Comparison of ENCODE assay signal across 7 cellular contexts in the genomic region with DNA sequence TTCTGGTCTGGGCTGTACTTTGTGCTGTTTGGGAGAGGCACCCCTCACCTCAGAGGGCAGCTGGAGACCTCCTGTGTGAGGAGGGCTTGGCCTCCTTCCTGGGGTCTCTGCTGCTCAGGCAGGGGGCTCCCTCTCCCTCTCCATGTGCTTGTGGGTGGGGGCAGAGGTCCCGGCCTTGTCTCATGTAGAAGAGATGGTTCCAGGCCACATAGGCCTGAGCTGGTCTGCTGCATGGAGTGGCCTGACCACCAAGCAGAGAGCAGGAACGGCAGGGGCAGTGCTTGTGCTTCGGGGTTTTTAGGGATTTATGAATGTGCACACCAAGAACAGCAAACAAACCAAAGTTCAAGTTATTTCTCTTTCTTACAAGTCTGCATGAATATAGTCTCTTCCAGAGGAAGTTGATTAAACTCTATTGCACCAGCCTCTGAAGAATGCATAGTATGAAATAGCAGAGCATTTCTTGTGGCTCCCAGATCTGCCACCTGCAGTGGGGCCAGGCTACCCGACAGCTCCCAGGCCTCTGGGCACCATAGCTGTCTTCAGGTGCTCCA.
DNase-seq lines count a peak whose midpoint lies in the region; ATAC-seq, FAIRE-seq and TF ChIP-seq lines count a peak whose summit lies in the region.
"Not testable (repeated sequence)": the region's sequence is repeated elsewhere in the genome, so short reads cannot be mapped to it uniquely, and the experiment has no call there.

No MANE protein-coding gene starts in this region.

- not testable (repeated sequence) for H2AFZ ChIP-seq in PC-3 (ENCODE audit: low read length); HepG2 (ENCODE audit: low read length)

- H3K9ac ChIP-seq in PC-3 (ENCODE audit: low read length); HepG2 (ENCODE audit: insufficient read depth, low read depth, low read length): not testable (repeated sequence)

- not testable (repeated sequence) for H3K27ac ChIP-seq in A549; PC-3 (ENCODE audit: low read length); HepG2 (ENCODE audit: extremely low read length, insufficient read depth, low read length)

- not testable (repeated sequence) for H3K79me2 ChIP-seq in PC-3 (ENCODE audit: low read length); HepG2 (ENCODE audit: insufficient read depth, low read length)

- not testable (repeated sequence) for H3K4me1 ChIP-seq in A549; PC-3 (ENCODE audit: insufficient read depth, low read length); HepG2 (ENCODE audit: insufficient read depth, low read length); mucosa of descending colon (ENCODE audit: low read depth)

- not testable (repeated sequence) for TF ChIP-seq EP300 in A549 (IDR thresholded peaks at IDR 0.05); HepG2 (IDR thresholded peaks at IDR 0.05; ENCODE audit: low read depth in 2 of 2, low read length in 2 of 2); HepG2 (CRISPR knock-in tag; IDR thresholded peaks at IDR 0.05; ENCODE audit: borderline replicate concordance)

- FAIRE-seq in A549 (lab: Jason Lieb, UNC); HepG2 (lab: Jason Lieb, UNC): not testable (repeated sequence)

- H4K20me1 ChIP-seq in PC-3 (ENCODE audit: low read length); HepG2 (ENCODE audit: insufficient read depth, low read length): not testable (repeated sequence)

- not testable (repeated sequence) for H3K9me3 ChIP-seq in A549; PC-3 (ENCODE audit: low read length); HepG2 (ENCODE audit: low read length); mucosa of descending colon

- not testable (repeated sequence) for BruUV-seq in PC-3 (replicated peaks; lab: Mats Ljungman, UMichigan); HepG2 (replicated peaks; lab: Mats Ljungman, UMichigan)

- intact Hi-C loops in PC-3 (cut with micrococcal nuclease); HepG2 (cut with micrococcal nuclease; ENCODE audit: unreplicated experiment); mucosa of descending colon (cut with DNase I, micrococcal nuclease); sciatic nerve (cut with DNase I): not testable (repeated sequence)

- H3K36me3 ChIP-seq in PC-3 (ENCODE audit: low read depth, low read length); HepG2 (replicated peaks in 1 of 2; ENCODE audit: control insufficient read depth in 1 of 2, insufficient read depth in 2 of 2, low read length in 2 of 2); mucosa of descending colon (ENCODE audit: low read depth): not testable (repeated sequence)

- H3K4me3 ChIP-seq in A549; PC-3 (ENCODE audit: low read length); HepG2 (replicated peaks in 1 of 3; ENCODE audit: insufficient read depth in 1 of 3, low read depth in 2 of 3, low read length in 3 of 3); mucosa of descending colon: not testable (repeated sequence)

- in situ Hi-C loops in HepG2 (cut with HindIII; ENCODE audit: extremely low pct_ligation_motif_present, low pct_unique_long_range_greater_than_20kb) = not testable (repeated sequence)

- H3K27me3 ChIP-seq in PC-3 (ENCODE audit: low read length); HepG2 (ENCODE audit: control insufficient read depth in 1 of 2, insufficient read depth in 2 of 2, low read length in 2 of 2): not testable (repeated sequence)

- POLR2A ChIA-PET in A549 (lab: Yijun Ruan, JAX); PC-3 (lab: Charles Lee; ENCODE audit: unreplicated experiment); HepG2 (lab: Yijun Ruan, JAX): not testable (repeated sequence)

- CTCF ChIA-PET in A549 (lab: Yijun Ruan, JAX); PC-3 (lab: Charles Lee); HepG2 (lab: Yijun Ruan, JAX; ENCODE audit: low intra/inter-chr PET ratio, low total read pairs): not testable (repeated sequence)

- not testable (repeated sequence) for H3K9me2 ChIP-seq in PC-3 (replicated peaks; ENCODE audit: low read length)

- TF ChIP-seq POLR2A in A549 (IDR thresholded peaks at IDR 0.05; ENCODE audit: low read length); HepG2 (IDR thresholded peaks at IDR 0.05; ENCODE audit: insufficient read depth in 1 of 2, low read depth in 2 of 2, low read length in 2 of 2): not testable (repeated sequence)

- not testable (repeated sequence) for H3K4me2 ChIP-seq in A549; PC-3 (ENCODE audit: low read length); HepG2 (ENCODE audit: low read depth, low read length)

- TF ChIP-seq RAD21 in A549 (conservative IDR thresholded peaks at IDR 0.05 in 1 of 2, IDR thresholded peaks at IDR 0.05 in 1 of 2); HepG2 (CRISPR knock-in tag; IDR thresholded peaks at IDR 0.05): not testable (repeated sequence)

- TF ChIP-seq CTCF in A549 (IDR thresholded peaks at IDR 0.05); PC-3 (conservative IDR thresholded peaks at IDR 0.05; ENCODE audit: low read depth, low read length); HepG2 (CRISPR knock-in tag; IDR thresholded peaks at IDR 0.05); mucosa of descending colon (IDR thresholded peaks at IDR 0.05): not testable (repeated sequence)

- H3F3A ChIP-seq in PC-3 (ENCODE audit: low read length, unreplicated experiment) = not testable (repeated sequence)

- no CpG with 5 or more reads among the region's 4 CpGs for WGBS in A549 (ENCODE audit: missing lambda C conversion rate)
- no CpG with 5 or more reads among the region's 4 CpGs for WGBS in HepG2 (ENCODE audit: low lambda C conversion rate)

- peak; percentile 49 to 58 for ATAC-seq in A549
- peak; percentile 10 for ATAC-seq in PC-3
- peak; percentile 28 for ATAC-seq in SK-N-SH treated with all-trans-retinoic acid at 6 μM for 48 hours
- ATAC-seq in left lobe of liver = peak; percentile 6
- ATAC-seq in HepG2 = peak; percentile 66
- peak; percentile 64 for ATAC-seq in mucosa of descending colon
- ATAC-seq in sciatic nerve = peak; percentile 26

- not testable (repeated sequence) for DNase-seq in A549 (ENCODE audit: low read depth in 1 of 2, low spot score in 1 of 2); PC-3; left lobe of liver (ENCODE audit: low spot score); HepG2 (ENCODE audit: low spot score); mucosa of descending colon; sciatic nerve (ENCODE audit: low spot score)

Comparison
In these comparisons a context has a peak if more than half of its experiments do, and no peak if none do; other contexts are left out.
1. ATAC-seq: peak in every context shown above with its lines; median percentile 66 in HepG2; 64 in mucosa of descending colon; 54 in A549; 28 in SK-N-SH treated with all-trans-retinoic acid at 6 μM for 48 hours; 26 in sciatic nerve; 10 in PC-3; 6 in left lobe of liver.